Comparison of ENCODE assay signal across 8 cellular contexts in the genomic region with DNA sequence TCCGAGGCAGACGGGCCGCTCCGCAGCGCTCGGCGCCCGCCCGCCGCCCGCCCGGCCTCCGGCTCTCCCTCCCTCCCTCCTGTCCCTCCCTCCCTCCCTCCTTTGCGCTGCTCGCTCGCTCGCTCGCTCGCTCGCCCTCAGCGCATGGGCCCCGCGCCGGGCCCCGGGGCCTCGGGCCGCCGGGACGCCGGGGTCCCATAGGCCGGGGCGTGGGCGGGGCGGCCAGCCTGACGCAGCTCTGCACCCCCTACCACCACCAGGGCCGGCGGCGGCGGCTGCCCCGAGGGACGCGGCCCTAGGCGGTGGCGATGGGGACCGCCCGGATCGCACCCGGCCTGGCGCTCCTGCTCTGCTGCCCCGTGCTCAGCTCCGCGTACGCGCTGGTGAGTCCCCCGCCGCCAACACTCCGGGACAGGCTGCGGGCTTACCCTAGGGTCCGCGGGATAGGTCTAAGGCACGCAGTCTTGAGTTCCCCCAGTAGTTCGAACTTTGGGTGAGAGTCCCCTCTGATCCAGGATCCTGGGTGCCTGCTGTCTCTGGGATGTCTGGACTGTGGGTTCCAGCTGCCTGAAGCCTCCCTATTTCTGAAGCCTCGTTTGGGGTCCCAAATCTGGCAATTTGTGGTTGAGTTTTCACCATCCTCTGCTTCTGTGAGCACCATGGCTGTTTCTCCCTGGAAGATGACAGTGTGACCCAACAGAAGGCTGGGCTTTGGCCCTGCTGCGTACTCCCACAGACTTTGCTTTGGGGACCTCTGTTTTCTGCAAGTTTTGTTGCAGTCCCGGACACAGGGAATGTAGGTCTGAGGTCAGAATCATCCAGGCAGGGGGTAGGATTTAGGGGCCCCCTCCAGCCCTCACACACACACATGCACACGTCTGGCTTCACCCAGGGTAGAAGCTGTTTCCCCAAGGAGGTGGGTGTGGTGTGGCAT. TPM values are rescaled to one million over a fixed set of nuclear protein-coding genes. Genes with fewer than 3 reads are reported as not detected.
DNase-seq lines count a peak whose midpoint lies in the region; ATAC-seq and TF ChIP-seq lines count a peak whose summit lies in the region.

No MANE protein-coding gene starts in this region.

- peaks cover 57% of the 10 kb centered on the region for H3K27me3 ChIP-seq in transverse colon

- peaks cover 0 to 33% (median 25%) of the 10 kb centered on the region in 4 donors for H3K4me1 ChIP-seq in transverse colon

- no peak for TF ChIP-seq CTCF in transverse colon (IDR thresholded peaks at IDR 0.05)

- no peaks in the 10 kb centered on the region for H3K36me3 ChIP-seq in transverse colon

- WGBS in transverse colon (ENCODE audit: low coverage in 1 of 2), 2 donors = 38% methylated on average over 11 of the region's 66 CpGs; no CpG with 5 or more reads in 1 of the 2 donors

- DNase-seq in activated naive CD4-positive, alpha-beta T cell treated with Interleukin-2 at 50 U/mL for 16 hours = peak; percentile 17
- DNase-seq in activated naive CD4-positive, alpha-beta T cell (lab: John Stamatoyannopoulos, UW) = no peak
- DNase-seq in amniotic epithelial cell (ENCODE audit: low read depth) = peak; percentile 13
- peak; percentile 39 for DNase-seq in kidney tubule cell (ENCODE audit: low spot score)
- no peak for DNase-seq in transverse colon

- H3K9me3 ChIP-seq in transverse colon = no peaks in the 10 kb centered on the region

- ATAC-seq in GM18909 (IDR thresholded peaks at IDR 0.05; ENCODE audit: poor library complexity, unreplicated experiment) = no peak
- no peak for ATAC-seq in HG02588 (IDR thresholded peaks at IDR 0.05; ENCODE audit: unreplicated experiment)
- ATAC-seq in GM18505 (IDR thresholded peaks at IDR 0.05; ENCODE audit: unreplicated experiment) = no peak

- intact Hi-C loops in transverse colon (cut with DNase I; ENCODE audit: low total_unique reads) = no loop called here

- in situ Hi-C loops in transverse colon (cut with MboI; ENCODE audit: low pct_ligation_motif_present in 1 of 4, low pct_unique_long_range_greater_than_20kb in 1 of 4, low sequenced_read_pairs in 3 of 4) = no loop called here

- peak overlapping the region; percentile 45 to 73 (median 52) for H3K4me3 ChIP-seq in transverse colon

- TF ChIP-seq POLR2A in transverse colon (IDR thresholded peaks at IDR 0.05) (no peak), GM18505 (IDR thresholded peaks at IDR 0.05; ENCODE audit: borderline replicate concordance, extremely low read depth, insufficient read depth, insufficient read length) (no peak)

- peak overlapping the region; percentile 71 to 88 (median 78) for H3K27ac ChIP-seq in transverse colon

- no peak for TF ChIP-seq EP300 in transverse colon (IDR thresholded peaks at IDR 0.05; ENCODE audit: low read depth)

RNA-seq across cellular contexts. Expression of a gene that starts 6.0 kb away (rescaled TPM):
- 1 to 10 TPM in 2 of 4 donors, under 1 TPM in 1, not detected in 1; 0.60 to 2.5 (median 1.4) TPM for total RNA-seq in transverse colon

RNA-seq across cellular contexts. Expression of a gene that starts 20.3 kb away (rescaled TPM):
- total RNA-seq in transverse colon = 10 to 100 TPM in 1 of 4 donors, 1 to 10 TPM in 1, under 1 TPM in 1, not detected in 1; 0.82 to 16.1 (median 1.4) TPM

Comparison
In these comparisons a context has a peak if more than half of its experiments do, and no peak if none do; other contexts are left out.
1. DNase-seq: peak in activated naive CD4-positive, alpha-beta T cell treated with Interleukin-2 at 50 U/mL for 16 hours (single experiment), amniotic epithelial cell (single experiment) and kidney tubule cell (single experiment); none in activated naive CD4-positive, alpha-beta T cell (0 of 4) and transverse colon (single experiment).